In the genomic region with DNA sequence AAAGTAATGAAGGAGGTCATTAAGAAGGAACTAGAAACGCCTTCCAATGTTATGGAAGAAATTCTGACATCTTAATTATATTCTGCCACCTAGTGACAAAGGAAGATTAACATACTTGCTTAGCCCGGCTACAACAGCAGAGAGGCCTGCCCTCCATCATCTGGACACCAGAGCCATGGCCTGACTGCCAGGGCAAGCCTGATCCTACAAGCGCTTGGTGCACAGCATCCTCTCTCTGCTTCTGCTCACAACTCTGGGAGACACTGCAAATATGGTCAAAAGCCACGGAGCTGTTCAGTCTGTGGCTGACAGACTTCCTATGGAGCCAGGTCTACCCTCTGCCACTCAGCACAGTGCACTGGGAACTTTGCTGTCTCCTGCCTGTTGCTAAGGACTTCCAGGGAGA, we compare ENCODE assay signal across 8 cellular contexts.
DNase-seq lines count a peak whose midpoint lies in the region; ATAC-seq and TF ChIP-seq lines count a peak whose summit lies in the region.

No MANE protein-coding gene starts in this region.

- TF ChIP-seq CTCF in glutamatergic neuron (IDR thresholded peaks at IDR 0.05; ENCODE audit: partially characterized antibody, unreplicated experiment) (peak; percentile 38), osteocyte (IDR thresholded peaks at IDR 0.05) (peak; percentile 77)

- no peaks in the 10 kb centered on the region for H3K36me3 Mint-ChIP-seq in activated T-cell treated with anti-CD3 and anti-CD28 coated beads, Interleukin-2, amount 50 U/mL, for 72 hours (ENCODE audit: insufficient read depth in 2 of 2)
- H3K36me3 Mint-ChIP-seq in glutamatergic neuron (ENCODE audit: unreplicated experiment) (no peaks in the 10 kb centered on the region), osteocyte (ENCODE audit: unreplicated experiment) (no peaks in the 10 kb centered on the region)

- H3K4me1 Mint-ChIP-seq in activated T-cell treated with anti-CD3 and anti-CD28 coated beads, Interleukin-2, amount 50 U/mL, for 72 hours (ENCODE audit: low read depth) = peaks cover 9% of the 10 kb centered on the region
- H3K4me1 Mint-ChIP-seq in glutamatergic neuron (ENCODE audit: low read depth, unreplicated experiment) (peaks cover 10% of the 10 kb centered on the region), osteocyte (ENCODE audit: unreplicated experiment) (peaks cover 9% of the 10 kb centered on the region)

- H3K4me3 Mint-ChIP-seq in activated T-cell treated with anti-CD3 and anti-CD28 coated beads, Interleukin-2, amount 50 U/mL, for 72 hours = no peak overlapping the region
- no peak overlapping the region for H3K4me3 Mint-ChIP-seq in glutamatergic neuron (ENCODE audit: unreplicated experiment)
- H3K4me3 Mint-ChIP-seq in osteocyte (ENCODE audit: unreplicated experiment) = no peak overlapping the region

- no peaks in the 10 kb centered on the region for H3K27me3 Mint-ChIP-seq in activated T-cell treated with anti-CD3 and anti-CD28 coated beads, Interleukin-2, amount 50 U/mL, for 72 hours (ENCODE audit: low read depth)
- H3K27me3 Mint-ChIP-seq in glutamatergic neuron (ENCODE audit: unreplicated experiment) (no peaks in the 10 kb centered on the region), osteocyte (ENCODE audit: unreplicated experiment) (no peaks in the 10 kb centered on the region)

- peak; percentile 76 for ATAC-seq in GM18502 (IDR thresholded peaks at IDR 0.05; ENCODE audit: poor library complexity, unreplicated experiment)
- ATAC-seq in HG02943 (IDR thresholded peaks at IDR 0.05; ENCODE audit: low read depth, unreplicated experiment) = peak; percentile 57
- peak; percentile 71 to 76 for ATAC-seq in activated T-cell treated with anti-CD3 and anti-CD28 coated beads, Interleukin-2, amount 50 U/mL, for 72 hours (replicated peaks in 1 of 2)
- ATAC-seq in HG03469 (IDR thresholded peaks at IDR 0.05; ENCODE audit: unreplicated experiment) = no peak

- DNase-seq in C1 segment of cervical spinal cord (lab: John Stamatoyannopoulos, UW) = peak in 11 of 14 donors; percentile 7 to 66 (median 46)
- DNase-seq in NCI-H226 = peak; percentile 55
- DNase-seq in activated T-cell treated with anti-CD3 and anti-CD28 coated beads, Interleukin-2, amount 50 U/mL, for 72 hours = peak; percentile 7 to 14
- DNase-seq in glutamatergic neuron = peak; percentile 33
- DNase-seq in osteocyte (ENCODE audit: extremely low spot score, unreplicated experiment) = no peak

- H3K27ac Mint-ChIP-seq in activated T-cell treated with anti-CD3 and anti-CD28 coated beads, Interleukin-2, amount 50 U/mL, for 72 hours = no peak overlapping the region
- no peak overlapping the region for H3K27ac Mint-ChIP-seq in glutamatergic neuron (ENCODE audit: unreplicated experiment)
- H3K27ac Mint-ChIP-seq in osteocyte (ENCODE audit: unreplicated experiment) = no peak overlapping the region

- no peaks in the 10 kb centered on the region for H3K9me3 Mint-ChIP-seq in activated T-cell treated with anti-CD3 and anti-CD28 coated beads, Interleukin-2, amount 50 U/mL, for 72 hours
- H3K9me3 Mint-ChIP-seq in glutamatergic neuron (ENCODE audit: unreplicated experiment) (no peaks in the 10 kb centered on the region), osteocyte (ENCODE audit: unreplicated experiment) (no peaks in the 10 kb centered on the region)
